ENCODE assay signal across 8 cellular contexts in genomic region chr6:25137497-25137896, GRCh38.
DNase-seq lines count a peak whose midpoint lies in the region; ATAC-seq, FAIRE-seq and TF ChIP-seq lines count a peak whose summit lies in the region.

No MANE protein-coding gene starts in this region.

- H3K4me2 ChIP-seq in K562 (ENCODE audit: insufficient read depth, low read length) = no peak overlapping the region
- no peak overlapping the region for H3K4me2 ChIP-seq in mesenchymal stem cell (ENCODE audit: low read length, poor library complexity, severe bottlenecking)

- no peak overlapping the region for H4K91ac ChIP-seq in mesenchymal stem cell (ENCODE audit: low read length)

- H3K79me2 ChIP-seq in ACC112 (ENCODE audit: control insufficient read depth, insufficient read depth, low read length, unreplicated experiment) (no peaks in the 10 kb centered on the region), K562 (ENCODE audit: control insufficient read depth, insufficient read depth, low read length) (no peaks in the 10 kb centered on the region)

- no peak for FAIRE-seq in K562 (lab: Jason Lieb, UNC)

- no peak overlapping the region for H2AK5ac ChIP-seq in mesenchymal stem cell (ENCODE audit: low read length, severe bottlenecking)

- no peak overlapping the region for H2BK15ac ChIP-seq in mesenchymal stem cell (ENCODE audit: low read depth, poor library complexity, severe bottlenecking)

- H3K27ac ChIP-seq in ACC112 (ENCODE audit: low read depth, low read length) (peak overlapping the region; percentile 90), K562 (ENCODE audit: extremely low read depth, low read depth, low read length) (no peak overlapping the region), mesenchymal stem cell (ENCODE audit: low read length, poor library complexity, severe bottlenecking) (no peak overlapping the region)

- no peak for TF ChIP-seq CTCF in K562 (IDR thresholded peaks at IDR 0.05 in 2 of 3, conservative IDR thresholded peaks at IDR 0.05 in 1 of 3; ENCODE audit: insufficient read depth in 2 of 3, low read depth in 1 of 3, low read length in 3 of 3)

- ATAC-seq in K562 (no peak), GM21526 (IDR thresholded peaks at IDR 0.05; ENCODE audit: low FRiP score, unreplicated experiment) (no peak)

- H3K36me3 ChIP-seq in ACC112 (ENCODE audit: insufficient read depth, low read length) = peaks cover 30% of the 10 kb centered on the region
- no peaks in the 10 kb centered on the region for H3K36me3 ChIP-seq in K562 (ENCODE audit: control insufficient read depth, insufficient read depth, low read length)
- peaks cover 0 to 22% of the 10 kb centered on the region in 2 experiments for H3K36me3 ChIP-seq in mesenchymal stem cell (ENCODE audit: control insufficient read depth in 1 of 2, insufficient read depth in 2 of 2, low read depth in 1 of 2, low read length in 2 of 2)

- CTCF ChIA-PET in K562 (lab: Yijun Ruan, JAX; ENCODE audit: low intra/inter-chr PET ratio) = no interaction called here

- H4K20me1 ChIP-seq in K562 (replicated peaks; ENCODE audit: control insufficient read depth, insufficient read depth, low read length) = no peaks in the 10 kb centered on the region

- H3K9me3 ChIP-seq in K562 (replicated peaks; ENCODE audit: control insufficient read depth, insufficient read depth, low read depth, low read length) (no peaks in the 10 kb centered on the region), mesenchymal stem cell (ENCODE audit: control insufficient read depth, low read length) (peaks cover 14% of the 10 kb centered on the region)

- peak overlapping the region in 1 of 2 experiments; percentile 23 for H2BK12ac ChIP-seq in mesenchymal stem cell (ENCODE audit: low read length in 2 of 2)

- H2AFZ ChIP-seq in ACC112 (ENCODE audit: low read length, unreplicated experiment) = peak overlapping the region; percentile 98
- H2AFZ ChIP-seq in K562 (ENCODE audit: low read depth, low read length) = peak overlapping the region; percentile 61
- H2AFZ ChIP-seq in mesenchymal stem cell (ENCODE audit: low read depth, low read length) = no peak overlapping the region

- intact Hi-C loops in K562 (cut with micrococcal nuclease) = no loop called here

- H2BK120ac ChIP-seq in mesenchymal stem cell (ENCODE audit: low read depth, low read length) = no peak overlapping the region

- no peak for TF ChIP-seq POLR2A in K562 (conservative IDR thresholded peaks at IDR 0.05)

- H3K18ac ChIP-seq in mesenchymal stem cell (ENCODE audit: low read depth in 1 of 2, low read length in 2 of 2) = no peak overlapping the region

- no TSS peak for BruUV-seq in K562 (replicated peaks; lab: Mats Ljungman, UMichigan)

- peak overlapping the region; percentile 77 for H3K4me3 ChIP-seq in ACC112 (ENCODE audit: low read depth, low read length)
- H3K4me3 ChIP-seq in K562 = no peak overlapping the region
- peak overlapping the region in 1 of 2 experiments; percentile 79 for H3K4me3 ChIP-seq in mesenchymal stem cell (ENCODE audit: insufficient read depth in 1 of 2, low read depth in 1 of 2, low read length in 2 of 2)

- WGBS in K562 (ENCODE audit: insufficient coverage, low coverage, missing lambda C conversion rate) = 15% methylated on average over 6 of the region's 6 CpGs
- 96% methylated on average over 5 of the region's 6 CpGs for WGBS in mesenchymal stem cell

- no peak for TF ChIP-seq EP300 in K562 (IDR thresholded peaks at IDR 0.05; ENCODE audit: low read length)

- H3K4ac ChIP-seq in mesenchymal stem cell (ENCODE audit: low read depth in 1 of 2, low read length in 2 of 2) = no peak overlapping the region

- no peak overlapping the region for H3K23ac ChIP-seq in mesenchymal stem cell (ENCODE audit: low read length in 2 of 2)

- H4K8ac ChIP-seq in mesenchymal stem cell (ENCODE audit: low read length) = no peak overlapping the region

- in situ Hi-C loops in K562 (cut with MboI) = no loop called here

- POLR2A ChIA-PET in K562 (lab: Yijun Ruan, JAX) = no interaction called here

- no peak overlapping the region for H2BK5ac ChIP-seq in mesenchymal stem cell (ENCODE audit: low read depth, low read length, poor library complexity, severe bottlenecking)

- no peaks in the 10 kb centered on the region for H3K9me1 ChIP-seq in K562 (ENCODE audit: control insufficient read depth, insufficient read depth, low read length)

- H3K27me3 ChIP-seq in ACC112 (ENCODE audit: insufficient read depth, low read length) (no peaks in the 10 kb centered on the region), K562 (ENCODE audit: control insufficient read depth in 2 of 2, insufficient read depth in 2 of 2, low read length in 2 of 2) (no peaks in the 10 kb centered on the region), mesenchymal stem cell (ENCODE audit: control insufficient read depth in 1 of 2, insufficient read depth in 1 of 2, low read length in 2 of 2) (no peaks in the 10 kb centered on the region)

- H3K79me1 ChIP-seq in mesenchymal stem cell (replicated peaks; ENCODE audit: low read length, poor library complexity, severe bottlenecking) = no peaks in the 10 kb centered on the region

- H3K14ac ChIP-seq in mesenchymal stem cell (ENCODE audit: low read length in 2 of 2) = no peak overlapping the region

- H3K9ac ChIP-seq in K562 (ENCODE audit: insufficient read depth in 1 of 2, low read depth in 2 of 2, low read length in 2 of 2) = no peak overlapping the region
- H3K9ac ChIP-seq in mesenchymal stem cell (ENCODE audit: low read length) = peak overlapping the region; percentile 95

- peaks cover 20% of the 10 kb centered on the region for H3K4me1 ChIP-seq in ACC112 (ENCODE audit: control insufficient read depth, insufficient read depth, low read length, unreplicated experiment)
- H3K4me1 ChIP-seq in K562 (replicated peaks in 1 of 2; ENCODE audit: control insufficient read depth in 2 of 2, insufficient read depth in 2 of 2, low read length in 2 of 2) = no peaks in the 10 kb centered on the region
- H3K4me1 ChIP-seq in mesenchymal stem cell (ENCODE audit: control insufficient read depth, insufficient read depth, low read depth, low read length) = peaks cover 2% of the 10 kb centered on the region

- peak; percentile 26 for DNase-seq in LHCN-M2 (ENCODE audit: low read depth)
- no peak for DNase-seq in K562 (ENCODE audit: extremely low read depth in 1 of 4, low spot score in 3 of 4)
- no peak for DNase-seq in mesenchymal stem cell
- no peak for DNase-seq in GM19240 (ENCODE audit: insufficient read length, low spot score)
- DNase-seq in NCI-H345 treated with DMSO at 0.1 percent for 48 hours (lab: John Stamatoyannopoulos, UW; ENCODE audit: unreplicated experiment) = no peak
- no peak for DNase-seq in D341Med (ENCODE audit: low spot score)

- TF ChIP-seq RAD21 in K562 (CRISPR knock-in tag; conservative IDR thresholded peaks at IDR 0.05 in 1 of 2, IDR thresholded peaks at IDR 0.05 in 1 of 2) = no peak

TF ChIP-seq in K562, 482 proteins besides CTCF, POLR2A, EP300 and RAD21:
- TF ChIP-seq POLR2G (IDR thresholded peaks at IDR 0.05; ENCODE audit: low read depth, low read length) (no peak), FOXK2 (conservative IDR thresholded peaks at IDR 0.05 in 1 of 2, IDR thresholded peaks at IDR 0.05 in 1 of 2; ENCODE audit: low read depth in 2 of 2) (no peak), KAT8 (IDR thresholded peaks at IDR 0.05; ENCODE audit: low read depth) (no peak), CBX8 (IDR thresholded peaks at IDR 0.05; ENCODE audit: borderline replicate concordance, extremely low read depth, low read depth, low read length, poor library complexity, severe bottlenecking) (no peak), GTF2F1 (IDR thresholded peaks at IDR 0.05; ENCODE audit: low read depth, low read length) (no peak), ARNT (IDR thresholded peaks at IDR 0.05) (no peak), CEBPB (tag; IDR thresholded peaks at IDR 0.05) (peak; percentile 67), ZNF274 (IDR thresholded peaks at IDR 0.05; ENCODE audit: borderline replicate concordance, low read depth, low read length) (no peak)
